In the genomic region with DNA sequence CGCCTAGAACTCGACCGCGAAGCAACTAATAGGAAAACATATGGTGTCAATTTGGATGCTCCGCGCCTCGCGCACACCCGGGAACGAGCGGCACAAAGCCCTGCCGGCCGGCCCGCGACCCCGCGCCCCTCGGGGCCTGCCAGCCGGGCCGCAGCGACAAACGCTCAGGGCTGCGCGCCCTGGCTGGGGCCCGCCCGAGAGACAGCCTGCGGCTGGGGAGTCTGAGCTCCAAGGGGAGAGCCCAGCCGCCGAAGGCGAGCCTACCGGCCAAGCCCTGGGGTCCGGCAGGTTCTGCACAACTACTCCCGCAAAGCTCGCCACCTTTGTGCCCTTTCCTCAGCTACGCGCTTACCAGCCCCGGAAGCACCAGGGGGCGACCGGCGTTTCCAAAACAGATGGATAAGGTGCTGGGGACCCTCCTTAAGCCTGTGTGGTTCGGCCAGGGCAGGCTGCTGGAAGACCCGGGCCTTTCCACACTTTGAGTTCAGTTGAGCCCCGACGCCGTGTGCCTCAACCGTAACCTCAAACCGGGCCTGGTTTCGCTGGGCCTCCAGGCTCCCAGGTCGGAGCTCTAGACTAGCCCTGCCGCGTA, we compare ENCODE assay signal across 10 cellular contexts. TPM values are rescaled to one million over a fixed set of nuclear protein-coding genes. Genes with fewer than 3 reads are reported as not detected.
A peak's percentile ranks its signal among the peaks of the same experiment; 100 is the strongest.
DNase-seq lines count a peak whose midpoint lies in the region; ATAC-seq and TF ChIP-seq lines count a peak whose summit lies in the region.
"Had no signal": no experiment of that assay in that cellular context is flagged by ENCODE, and none has a peak within 500 bp of the region (broad histone marks: within the 10 kb centered on the region; RNA-seq: fewer than 3 reads in every experiment).

No MANE protein-coding gene starts in this region.

- POLR2A ChIA-PET in PC-9 (lab: Charles Lee; ENCODE audit: unreplicated experiment): no interaction called here

- BruUV-seq in PC-9 (replicated peaks; lab: Mats Ljungman, UMichigan): no TSS peak

- H3K4me1 ChIP-seq in HUES6 (ENCODE audit: control insufficient read depth, insufficient read depth, low read length) (peaks cover 48% of the 10 kb centered on the region), PC-9 (replicated peaks; ENCODE audit: insufficient read depth) (peaks cover 12% of the 10 kb centered on the region)
- H3K4me1 ChIP-seq in effector memory CD4-positive, alpha-beta T cell (ENCODE audit: control insufficient read depth, insufficient read depth, low read length, poor library complexity, severe bottlenecking): peaks cover 33% of the 10 kb centered on the region

- H3K36me3 ChIP-seq in HUES6 (ENCODE audit: control insufficient read depth, insufficient read depth, low read length) (no peaks in the 10 kb centered on the region), PC-9 (ENCODE audit: low read depth) (peaks cover 16% of the 10 kb centered on the region; the same call in 1 of the 2 replicates)
- H3K36me3 ChIP-seq in effector memory CD4-positive, alpha-beta T cell (ENCODE audit: control insufficient read depth, insufficient read depth, low read length): no peaks in the 10 kb centered on the region
- H3K36me3 ChIP-seq: colonic mucosa had no signal

- H4K20me1 ChIP-seq in PC-9 (ENCODE audit: insufficient read depth): no peaks in the 10 kb centered on the region

- H3K79me2 ChIP-seq in PC-9 (ENCODE audit: low read depth): peaks cover 48% of the 10 kb centered on the region

- no peaks in the 10 kb centered on the region for H3F3A ChIP-seq in PC-9 (ENCODE audit: insufficient read depth, low read depth)

- H3K9me3 ChIP-seq in HUES6 (ENCODE audit: control insufficient read depth, insufficient read depth, low read depth, low read length) (no peaks in the 10 kb centered on the region), PC-9 (ENCODE audit: insufficient read depth, low read depth) (no peaks in the 10 kb centered on the region)
- H3K9me3 ChIP-seq in effector memory CD4-positive, alpha-beta T cell (ENCODE audit: control insufficient read depth, low read length): no peaks in the 10 kb centered on the region
- H3K9me3 ChIP-seq: colonic mucosa had no signal

- no peaks in the 10 kb centered on the region for H3K36me3 Mint-ChIP-seq in nephron progenitor cell (ENCODE audit: low read depth)

- H3K27ac Mint-ChIP-seq in nephron progenitor cell: no peak overlapping the region

- no peak overlapping the region for H3K4me2 ChIP-seq in PC-9

- intact Hi-C loops in PC-9 (cut with micrococcal nuclease; ENCODE audit: unreplicated experiment): loop anchor here (10.0 kb wide), 1 partner anchor 370 kb away; no protein-coding TSS in a partner anchor

- H2AFZ ChIP-seq in PC-9: no peak overlapping the region

- peaks cover 100% of the 10 kb centered on the region for H3K27me3 ChIP-seq in HUES6 (ENCODE audit: control insufficient read depth, insufficient read depth, low read length)
- no peaks in the 10 kb centered on the region for H3K27me3 ChIP-seq in PC-9 (ENCODE audit: insufficient read depth, low read depth)
- H3K27me3 ChIP-seq in effector memory CD4-positive, alpha-beta T cell (replicated peaks; ENCODE audit: control insufficient read depth, insufficient read depth, low read length, poor library complexity, severe bottlenecking): peaks cover 93% of the 10 kb centered on the region

- H3K9me3 Mint-ChIP-seq in nephron progenitor cell: no peaks in the 10 kb centered on the region

- TF ChIP-seq CTCF in coronary artery (IDR thresholded peaks at IDR 0.05) (no peak), nephron progenitor cell (IDR thresholded peaks at IDR 0.05) (no peak), PC-9 (conservative IDR thresholded peaks at IDR 0.05) (no peak)

- DNase-seq in ELF-1 (ENCODE audit: low read depth, low spot score): peak; percentile 54
- DNase-seq in coronary artery (ENCODE audit: low spot score): no peak
- peak; percentile 40 for DNase-seq in nephron progenitor cell
- DNase-seq in PC-9: no peak
- DNase-seq in effector memory CD4-positive, alpha-beta T cell: no peak
- DNase-seq in NCI-H526 (lab: John Stamatoyannopoulos, UW): no peak
- DNase-seq: colonic mucosa, IMR-90 had no signal

- H3K4me3 Mint-ChIP-seq in nephron progenitor cell: peak overlapping the region; percentile 36

- no peak for ATAC-seq in HG03159 (IDR thresholded peaks at IDR 0.05; ENCODE audit: unreplicated experiment)

- H3K9ac ChIP-seq in HUES6 (ENCODE audit: low read length): no peak overlapping the region

- H3K27ac ChIP-seq in HUES6 (ENCODE audit: low read depth, low read length) (no peak overlapping the region), coronary artery (no peak overlapping the region), PC-9 (no peak overlapping the region)
- no peak overlapping the region for H3K27ac ChIP-seq in effector memory CD4-positive, alpha-beta T cell (ENCODE audit: insufficient read depth, low read length, poor library complexity, severe bottlenecking)
- H3K27ac ChIP-seq: colonic mucosa had no signal

- peaks cover 29% of the 10 kb centered on the region for H3K4me1 Mint-ChIP-seq in nephron progenitor cell

- H3K4me3 ChIP-seq in HUES6 (ENCODE audit: low read depth, low read length) (peak overlapping the region; percentile 50), coronary artery (peak overlapping the region; percentile 49), PC-9 (no peak overlapping the region)
- no peak overlapping the region for H3K4me3 ChIP-seq in effector memory CD4-positive, alpha-beta T cell (ENCODE audit: insufficient read depth, low read depth, low read length, poor library complexity, severe bottlenecking)
- H3K4me3 ChIP-seq: colonic mucosa had no signal

- no peaks in the 10 kb centered on the region for H3K27me3 Mint-ChIP-seq in nephron progenitor cell (ENCODE audit: low read depth, poor library complexity)

- CTCF ChIA-PET in PC-9 (lab: Charles Lee): no interaction called here

- no peaks in the 10 kb centered on the region for H3K9me2 ChIP-seq in PC-9 (ENCODE audit: insufficient read depth)

RNA-seq across cellular contexts. Expression of a gene that starts 6.0 kb away (rescaled TPM):
- 19.8 and 29.0 TPM in 2 replicates for total RNA-seq in PC-9 (2021)
- total RNA-seq: IMR-90 had no signal

Comparison
In these comparisons a context has a peak if more than half of its experiments do, and no peak if none do; other contexts are left out.
1. DNase-seq: peak in ELF-1 (single experiment) and nephron progenitor cell (single experiment); none in coronary artery (single experiment), PC-9 (0 of 2), effector memory CD4-positive, alpha-beta T cell (0 of 3) and NCI-H526 (0 of 2).
2. H3K4me3 ChIP-seq: peak in HUES6 (single experiment) and coronary artery (single experiment); none in PC-9 (single experiment) and effector memory CD4-positive, alpha-beta T cell (single experiment).